8 cellular contexts compared by ENCODE assay signal in the genomic region with DNA sequence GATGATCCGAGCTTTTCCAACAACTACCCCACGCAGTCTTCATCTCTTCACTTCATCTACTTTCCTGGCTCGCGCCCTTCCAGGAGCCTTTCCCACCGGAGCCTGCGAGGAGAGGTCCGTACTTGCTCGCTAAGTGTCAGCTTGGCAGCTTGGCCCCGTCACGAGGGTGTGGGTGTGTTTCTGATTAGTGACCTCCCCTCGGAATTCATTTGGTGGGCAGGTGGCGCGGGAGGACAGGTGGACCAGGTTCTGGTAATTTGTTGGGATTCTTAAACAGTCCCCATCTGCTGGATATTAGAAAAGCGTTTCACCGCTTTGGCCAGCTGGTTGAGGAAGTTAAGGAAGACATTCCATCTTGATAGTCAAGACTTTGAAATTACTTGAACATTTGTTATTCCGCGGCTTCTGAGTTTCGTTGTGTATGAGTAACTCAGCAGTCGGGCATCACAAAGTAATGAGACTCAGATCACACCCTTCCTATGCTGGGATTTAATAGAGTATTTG. TPM values are rescaled to one million over a fixed set of nuclear protein-coding genes. Genes with fewer than 3 reads are reported as not detected.
DNase-seq lines count a peak whose midpoint lies in the region; ATAC-seq and TF ChIP-seq lines count a peak whose summit lies in the region.

No MANE protein-coding gene starts in this region.

- H3K4me3 ChIP-seq in ovary (peak overlapping the region; percentile 66), upper lobe of right lung (peak overlapping the region; percentile 72)

- intact Hi-C loops in ovary (cut with DNase I), result no loop called here
- intact Hi-C loops in upper lobe of right lung (cut with DNase I), result no loop called here

- no peak for TF ChIP-seq POLR2A in ovary (IDR thresholded peaks at IDR 0.05)

- H3K36me3 ChIP-seq in ovary, result no peaks in the 10 kb centered on the region
- peaks cover 14% of the 10 kb centered on the region for H3K36me3 ChIP-seq in upper lobe of right lung

- ATAC-seq in HG03039 (IDR thresholded peaks at IDR 0.05; ENCODE audit: unreplicated experiment) (peak; percentile 28), upper lobe of right lung (peak; percentile 70)

- DNase-seq in activated CD8-positive, alpha-beta memory T cell treated with anti-CD3 and anti-CD28 coated beads for 4 hours (ENCODE audit: low read depth in 2 of 2), result peak; percentile 23 to 27
- DNase-seq in activated CD8-positive, alpha-beta memory T cell treated with anti-CD3 and anti-CD28 coated beads for 24 hours, result no peak
- DNase-seq in NOMO-1 treated with DMSO at 0.1 percent for 48 hours (lab: John Stamatoyannopoulos, UW; ENCODE audit: unreplicated experiment) (peak; percentile 29), glomerular endothelial cell (ENCODE audit: extremely low read depth, low read depth, low spot score) (peak; percentile 5), ovary (peak; percentile 44 to 72 (median 61)), upper lobe of right lung (peak; percentile 88)
- DNase-seq in activated effector memory CD4-positive, alpha-beta T cell treated with Interleukin-2 at 50 U/mL for 16 hours, result peak; percentile 25

- WGBS in ovary, 3 donors, result 0 to 1% (median 0%) methylated on average over 15 to 19 of the region's 19 CpGs

- TF ChIP-seq CTCF in ovary (IDR thresholded peaks at IDR 0.05) (no peak), upper lobe of right lung (IDR thresholded peaks at IDR 0.05) (no peak)

- H3K27me3 ChIP-seq in ovary (no peaks in the 10 kb centered on the region), upper lobe of right lung (no peaks in the 10 kb centered on the region)

- H3K4me1 ChIP-seq in ovary (ENCODE audit: insufficient read depth), result peaks cover 4% of the 10 kb centered on the region
- H3K4me1 ChIP-seq in upper lobe of right lung, result peaks cover 12% of the 10 kb centered on the region

- no peak for TF ChIP-seq EP300 in ovary (IDR thresholded peaks at IDR 0.05)

- peak overlapping the region; percentile 13 to 71 for H3K27ac ChIP-seq in ovary
- H3K27ac ChIP-seq in upper lobe of right lung, result peak overlapping the region; percentile 90

- no peaks in the 10 kb centered on the region for H3K9me3 ChIP-seq in ovary
- no peaks in the 10 kb centered on the region for H3K9me3 ChIP-seq in upper lobe of right lung

RNA-seq across cellular contexts. Expression of gene UFM1, which starts 0.5 kb away (rescaled TPM):
- total RNA-seq in glomerular endothelial cell (52.5 and 53.8 TPM in 2 replicates), ovary (10 to 100 TPM; 43.0 to 73.4 (median 47.7) TPM), upper lobe of right lung (60.5 TPM)
- polyA plus RNA-seq in ovary, result 10 to 100 TPM; 40.5 to 41.6 TPM
